10 cellular contexts compared by ENCODE assay signal in genomic region chr16:83814654-83814985, GRCh38. TPM values are rescaled to one million over a fixed set of nuclear protein-coding genes. Genes with fewer than 3 reads are reported as not detected.
DNase-seq lines count a peak whose midpoint lies in the region; ATAC-seq and TF ChIP-seq lines count a peak whose summit lies in the region.
"Had no signal": no experiment of that assay in that cellular context is flagged by ENCODE, and none has a peak within 500 bp of the region (broad histone marks: within the 10 kb centered on the region; RNA-seq: fewer than 3 reads in every experiment).

No MANE protein-coding gene starts in this region.

- H3K36me3 ChIP-seq in OCI-LY1 (ENCODE audit: insufficient read depth, low read length) (peaks cover 39% of the 10 kb centered on the region), esophagus muscularis mucosa (peaks cover 0 to 34% (median 14%) of the 10 kb centered on the region in 4 donors)

- peak; percentile 62 for DNase-seq in AG20443 (ENCODE audit: low spot score)
- DNase-seq in esophagus muscularis mucosa (ENCODE audit: extremely low spot score) = no peak
- peak; percentile 38 for DNase-seq in osteocyte (ENCODE audit: extremely low spot score, unreplicated experiment)
- no peak for DNase-seq in activated CD4-positive, alpha-beta memory T cell treated with anti-CD3 and anti-CD28 coated beads for 36 hours
- DNase-seq in activated T-cell treated with anti-CD3 and anti-CD28 coated beads, Interleukin-2, amount 50 U/mL, for 1 hour = no peak
- DNase-seq: activated CD4-positive, alpha-beta T cell treated with anti-CD3 and anti-CD28 coated beads, Interleukin-2, amount 50 U/mL, for 48 hours; left colon had no signal

- no peaks in the 10 kb centered on the region for H3K79me2 ChIP-seq in OCI-LY1 (ENCODE audit: insufficient read depth, low read length)

- no peak overlapping the region for H3K4me3 Mint-ChIP-seq in osteocyte (ENCODE audit: unreplicated experiment)
- H3K4me3 Mint-ChIP-seq in activated CD4-positive, alpha-beta memory T cell treated with anti-CD3 and anti-CD28 coated beads for 36 hours = no peak overlapping the region

- H3K4me2 ChIP-seq in OCI-LY1 (ENCODE audit: low read length) = peak overlapping the region; percentile 19; the same call in 1 of the 2 replicates

- no peaks in the 10 kb centered on the region for H3K9me3 Mint-ChIP-seq in osteocyte (ENCODE audit: unreplicated experiment)
- H3K9me3 Mint-ChIP-seq in activated CD4-positive, alpha-beta memory T cell treated with anti-CD3 and anti-CD28 coated beads for 36 hours = no peaks in the 10 kb centered on the region

- H3K27ac ChIP-seq in OCI-LY1 (ENCODE audit: low read depth, low read length, poor library complexity, severe bottlenecking) = peak overlapping the region; percentile 88
- peak overlapping the region; percentile 50 to 69 (median 61) for H3K27ac ChIP-seq in esophagus muscularis mucosa (replicated peaks in 1 of 4)

- peak overlapping the region; percentile 80 for H3K27ac Mint-ChIP-seq in osteocyte (ENCODE audit: unreplicated experiment)
- H3K27ac Mint-ChIP-seq in activated CD4-positive, alpha-beta memory T cell treated with anti-CD3 and anti-CD28 coated beads for 36 hours = no peak overlapping the region

- H3K9ac ChIP-seq in OCI-LY1 (ENCODE audit: low read length) = no peak overlapping the region; the same call in 1 of the 2 replicates

- no peak for ATAC-seq in HG03521 (IDR thresholded peaks at IDR 0.05; ENCODE audit: unreplicated experiment)
- ATAC-seq in HG03571 (IDR thresholded peaks at IDR 0.05; ENCODE audit: unreplicated experiment) = no peak

- H4K20me1 ChIP-seq in OCI-LY1 (ENCODE audit: insufficient read depth, low read length) = no peaks in the 10 kb centered on the region

- POLR2A ChIA-PET in activated CD4-positive, alpha-beta memory T cell treated with anti-CD3 and anti-CD28 coated beads for 36 hours (lab: Charles Lee) = no interaction called here

- TF ChIP-seq CTCF in OCI-LY1 (IDR thresholded peaks at IDR 0.05; ENCODE audit: low read length) (no peak), esophagus muscularis mucosa (IDR thresholded peaks at IDR 0.05) (no peak), osteocyte (IDR thresholded peaks at IDR 0.05) (no peak)

- CTCF ChIA-PET in activated CD4-positive, alpha-beta memory T cell treated with anti-CD3 and anti-CD28 coated beads for 36 hours (lab: Charles Lee) = interaction anchor here (1.3 kb wide), 1 partner anchor 12 kb away, joined by 3 read pairs; no protein-coding TSS in a partner anchor

- peaks cover 31% of the 10 kb centered on the region for H3K4me1 Mint-ChIP-seq in osteocyte (ENCODE audit: unreplicated experiment)
- H3K4me1 Mint-ChIP-seq in activated CD4-positive, alpha-beta memory T cell treated with anti-CD3 and anti-CD28 coated beads for 36 hours (ENCODE audit: low read depth) = peaks cover 16% of the 10 kb centered on the region

- H2AFZ ChIP-seq in OCI-LY1 (ENCODE audit: low read length) = no peak overlapping the region

- no peaks in the 10 kb centered on the region for H3K9me2 ChIP-seq in OCI-LY1 (ENCODE audit: low read depth, low read length)

- no peak for TF ChIP-seq EP300 in esophagus muscularis mucosa (IDR thresholded peaks at IDR 0.05)

- WGBS in esophagus muscularis mucosa = 54% methylated on average over 4 of the region's 4 CpGs

- intact Hi-C loops in esophagus muscularis mucosa (cut with DNase I) = no loop called here
- intact Hi-C loops in activated CD4-positive, alpha-beta memory T cell treated with anti-CD3 and anti-CD28 coated beads for 36 hours (cut with micrococcal nuclease) = no loop called here

- H3K9me3 ChIP-seq in OCI-LY1 (ENCODE audit: low read length) (no peaks in the 10 kb centered on the region), esophagus muscularis mucosa (no peaks in the 10 kb centered on the region)

- H3K4me3 ChIP-seq in OCI-LY1 (ENCODE audit: low read depth, low read length, poor library complexity, severe bottlenecking) = no peak overlapping the region
- H3K4me3 ChIP-seq in esophagus muscularis mucosa = peak overlapping the region; percentile 10 to 35 (median 19)

- H3K4me1 ChIP-seq in OCI-LY1 (ENCODE audit: insufficient read depth, low read length, severe bottlenecking) = peaks cover 58% of the 10 kb centered on the region
- H3K4me1 ChIP-seq in esophagus muscularis mucosa = peaks cover 38 to 54% (median 47%) of the 10 kb centered on the region in 4 donors

- H3K36me3 Mint-ChIP-seq in osteocyte (ENCODE audit: unreplicated experiment) = peaks cover 22% of the 10 kb centered on the region
- peaks cover 15% of the 10 kb centered on the region for H3K36me3 Mint-ChIP-seq in activated CD4-positive, alpha-beta memory T cell treated with anti-CD3 and anti-CD28 coated beads for 36 hours

- TF ChIP-seq POLR2A in esophagus muscularis mucosa (IDR thresholded peaks at IDR 0.05; ENCODE audit: low read depth) = no peak

- H3K27me3 ChIP-seq in OCI-LY1 (ENCODE audit: insufficient read depth, low read length) (no peaks in the 10 kb centered on the region), esophagus muscularis mucosa (no peaks in the 10 kb centered on the region)

- peaks cover 10% of the 10 kb centered on the region for H3K27me3 Mint-ChIP-seq in osteocyte (ENCODE audit: unreplicated experiment)
- H3K27me3 Mint-ChIP-seq in activated CD4-positive, alpha-beta memory T cell treated with anti-CD3 and anti-CD28 coated beads for 36 hours = no peaks in the 10 kb centered on the region

- H3F3A ChIP-seq in OCI-LY1 (ENCODE audit: insufficient read depth, low read length) = no peaks in the 10 kb centered on the region

RNA-seq across cellular contexts. Expression of gene HSBP1, which starts 6.8 kb away (rescaled TPM):
- total RNA-seq in esophagus muscularis mucosa = 10 to 100 TPM; 12.0 to 49.8 (median 26.4) TPM
- 87.6 and 96.9 TPM in 2 replicates for total RNA-seq in osteocyte
- total RNA-seq in activated CD4-positive, alpha-beta memory T cell treated with anti-CD3 and anti-CD28 coated beads for 36 hours = 10 to 100 TPM; 70.1 to 74.7 TPM

Comparison
In these comparisons a context has a peak if more than half of its experiments do, and no peak if none do; other contexts are left out.
1. DNase-seq: peak in AG20443 (single experiment) and osteocyte (single experiment); none in esophagus muscularis mucosa (single experiment), activated CD4-positive, alpha-beta memory T cell treated with anti-CD3 and anti-CD28 coated beads for 36 hours (single experiment) and activated T-cell treated with anti-CD3 and anti-CD28 coated beads, Interleukin-2, amount 50 U/mL, for 1 hour (single experiment).